Comparison of ENCODE assay signal across 24 cellular contexts in the genomic region with DNA sequence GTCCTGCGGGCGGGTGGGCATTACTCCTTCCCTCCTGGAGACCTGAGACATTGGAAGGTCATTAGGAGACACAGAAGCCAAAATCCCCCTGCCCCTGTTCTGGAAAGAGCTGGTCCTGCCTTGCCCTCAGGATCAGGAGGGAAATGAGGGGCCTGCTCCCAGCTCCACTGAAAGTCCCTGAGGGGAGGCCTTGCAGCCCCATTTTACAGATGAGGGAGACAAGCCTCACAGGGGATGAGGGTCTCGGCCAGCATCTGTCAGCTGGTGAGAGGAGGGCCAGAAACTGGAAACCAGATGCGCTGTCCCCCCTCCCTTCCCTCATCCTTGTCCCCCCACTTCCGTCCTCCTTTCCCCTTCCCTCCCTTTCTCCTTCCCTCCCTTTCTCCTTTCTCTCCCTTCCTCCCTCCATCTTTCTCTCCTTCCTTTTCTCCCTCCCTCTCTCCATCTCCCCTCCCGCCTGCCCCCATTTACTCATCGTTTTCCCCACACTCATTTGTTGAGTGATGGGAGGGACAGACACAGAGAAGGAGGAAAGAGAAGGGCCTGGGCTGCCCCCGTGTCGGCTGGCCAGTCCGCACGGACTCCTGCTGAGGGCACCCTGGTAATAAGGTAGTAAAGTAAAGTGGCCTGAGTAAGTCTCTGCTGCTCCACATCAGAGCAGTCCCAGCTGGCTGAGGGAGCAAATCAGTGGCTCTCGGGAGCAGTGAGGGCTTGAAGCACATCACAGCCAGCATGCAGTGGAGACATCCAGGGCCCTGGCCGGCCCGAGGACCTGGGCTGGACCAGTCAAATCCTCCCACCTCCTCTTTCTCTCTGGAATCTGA.
A peak's percentile ranks its signal among the peaks of the same experiment; 100 is the strongest.
DNase-seq lines count a peak whose midpoint lies in the region; ATAC-seq and TF ChIP-seq lines count a peak whose summit lies in the region.
"Had no signal": no experiment of that assay in that cellular context is flagged by ENCODE, and none has a peak within 500 bp of the region (broad histone marks: within the 10 kb centered on the region; RNA-seq: fewer than 3 reads in every experiment).

No MANE protein-coding gene starts in this region.

- H3K36me3 ChIP-seq in neuronal stem cell (replicated peaks in 1 of 2; ENCODE audit: control insufficient read depth in 2 of 2, insufficient read depth in 2 of 2, low read length in 2 of 2), result no peaks in the 10 kb centered on the region
- no peaks in the 10 kb centered on the region for H3K36me3 ChIP-seq in hepatocyte (replicated peaks; ENCODE audit: insufficient read depth, low read depth)
- H3K36me3 ChIP-seq: brain microvascular endothelial cell, heart right ventricle, thyroid gland had no signal

- no peak overlapping the region for H3K4me3 ChIP-seq in neuronal stem cell (ENCODE audit: low read length in 2 of 2)
- H3K4me3 ChIP-seq in hepatocyte, result no peak overlapping the region
- H3K4me3 ChIP-seq: heart right ventricle, thyroid gland had no signal

- H3K9ac ChIP-seq in neuronal stem cell (ENCODE audit: low read depth, low read length, poor library complexity), result no peak overlapping the region

- CTCF ChIA-PET in activated CD4-positive, alpha-beta memory T cell treated with anti-CD3 and anti-CD28 coated beads, Interleukin-2, amount 10 ng/mL, durations not matched to agents 7 days and 5 days (lab: Charles Lee), result no interaction called here
- CTCF ChIA-PET in activated CD4-positive, alpha-beta memory T cell treated with anti-CD3 and anti-CD28 coated beads for 36 hours (lab: Charles Lee), result no interaction called here
- CTCF ChIA-PET in WTC11 (lab: Charles Lee), result no interaction called here

- H3K9me2 ChIP-seq in hepatocyte (replicated peaks; ENCODE audit: insufficient read depth), result no peaks in the 10 kb centered on the region

- H2AK5ac ChIP-seq in neuronal stem cell (ENCODE audit: low read depth, low read length), result peak overlapping the region; percentile 86

- H3K79me1 ChIP-seq in neuronal stem cell (ENCODE audit: low read depth, low read length), result no peaks in the 10 kb centered on the region

- ATAC-seq in WTC11 (no peak), HG02973 (IDR thresholded peaks at IDR 0.05; ENCODE audit: unreplicated experiment) (no peak), GM19452 (IDR thresholded peaks at IDR 0.05; ENCODE audit: unreplicated experiment) (no peak)
- ATAC-seq: activated naive CD4-positive, alpha-beta T cell treated with anti-CD3 and anti-CD28 coated beads, Interleukin-2, amount 50 U/mL, for 72 hours; activated T-helper 17 cell treated with anti-CD3 and anti-CD28 coated beads, Interleukin-2, amount 50 U/mL, for 72 hours; heart right ventricle; HepG2 had no signal

- peak; percentile 9 for DNase-seq in activated CD4-positive, alpha-beta memory T cell treated with anti-CD3 and anti-CD28 coated beads, Interleukin-2, amount 10 ng/mL, durations not matched to agents 7 days and 5 days
- DNase-seq in activated CD4-positive, alpha-beta memory T cell treated with anti-CD3 and anti-CD28 coated beads for 36 hours, result no peak
- peak; percentile 5 for DNase-seq in GM03348 (ENCODE audit: low spot score)
- DNase-seq in WTC11 (ENCODE audit: low spot score), result peak; percentile 7
- no peak for DNase-seq in neuronal stem cell (ENCODE audit: low spot score)
- no peak for DNase-seq in hepatocyte (ENCODE audit: low spot score)
- DNase-seq: AML-193; amygdala; brain microvascular endothelial cell; CD4-positive, CD25-positive, alpha-beta regulatory T cell; heart right ventricle; Karpas-422; mammary epithelial cell; NCI-H1417 treated with DMSO at 0.1 percent for 48 hours; NCI-H2029 treated with DMSO at 0.1 percent for 48 hours; NCI-H226; stimulated activated CD4-positive, alpha-beta T cell treated with anti-CD3 and anti-CD28 coated beads, Interleukin-4, amount 100 ng/mL, for 24 hours; thyroid gland had no signal

- no peak overlapping the region for H2BK12ac ChIP-seq in neuronal stem cell (ENCODE audit: low read length)

- no peaks in the 10 kb centered on the region for H3K4me1 Mint-ChIP-seq in activated CD4-positive, alpha-beta memory T cell treated with anti-CD3 and anti-CD28 coated beads, Interleukin-2, amount 10 ng/mL, durations not matched to agents 7 days and 5 days
- H3K4me1 Mint-ChIP-seq in activated CD4-positive, alpha-beta memory T cell treated with anti-CD3 and anti-CD28 coated beads for 36 hours (ENCODE audit: low read depth), result no peaks in the 10 kb centered on the region
- peaks cover 15% of the 10 kb centered on the region for H3K4me1 Mint-ChIP-seq in WTC11
- H3K4me1 Mint-ChIP-seq: activated T-helper 17 cell treated with anti-CD3 and anti-CD28 coated beads, Interleukin-2, amount 50 U/mL, for 72 hours; CD4-positive, CD25-positive, alpha-beta regulatory T cell had no signal

- H3K9me3 ChIP-seq in neuronal stem cell (replicated peaks in 1 of 2; ENCODE audit: control insufficient read depth in 2 of 2, insufficient read depth in 1 of 2, low read depth in 1 of 2, low read length in 2 of 2) (no peaks in the 10 kb centered on the region), hepatocyte (ENCODE audit: low read depth) (no peaks in the 10 kb centered on the region)
- H3K9me3 ChIP-seq: heart right ventricle, thyroid gland had no signal

- no peaks in the 10 kb centered on the region for H3K27me3 Mint-ChIP-seq in activated CD4-positive, alpha-beta memory T cell treated with anti-CD3 and anti-CD28 coated beads, Interleukin-2, amount 10 ng/mL, durations not matched to agents 7 days and 5 days
- peaks cover 5% of the 10 kb centered on the region for H3K27me3 Mint-ChIP-seq in activated CD4-positive, alpha-beta memory T cell treated with anti-CD3 and anti-CD28 coated beads for 36 hours
- no peaks in the 10 kb centered on the region for H3K27me3 Mint-ChIP-seq in WTC11 (ENCODE audit: low read depth)
- H3K27me3 Mint-ChIP-seq: CD4-positive, CD25-positive, alpha-beta regulatory T cell had no signal

- TF ChIP-seq CTCF in WTC11 (IDR thresholded peaks at IDR 0.05), result no peak
- no peak for TF ChIP-seq CTCF in hepatocyte (IDR thresholded peaks at IDR 0.05; ENCODE audit: poor library complexity)

- H2BK15ac ChIP-seq in neuronal stem cell (ENCODE audit: low read length), result peak overlapping the region; percentile 94

- peaks cover 0 to 7% of the 10 kb centered on the region in 2 donors for H3K4me1 ChIP-seq in neuronal stem cell (ENCODE audit: control insufficient read depth in 2 of 2, insufficient read depth in 1 of 2, low read depth in 1 of 2, low read length in 2 of 2)
- peaks cover 35% of the 10 kb centered on the region for H3K4me1 ChIP-seq in hepatocyte (ENCODE audit: insufficient read depth)
- H3K4me1 ChIP-seq: thyroid gland had no signal

- no peak overlapping the region for H4K8ac ChIP-seq in neuronal stem cell (ENCODE audit: low read depth, low read length)

- intact Hi-C loops in activated CD4-positive, alpha-beta memory T cell treated with anti-CD3 and anti-CD28 coated beads for 36 hours (cut with micrococcal nuclease), result no loop called here

- 100% methylated on average over 2 of the region's 14 CpGs; no CpG with 5 or more reads in 1 of the 2 donors for WGBS in neuronal stem cell (ENCODE audit: extremely low coverage in 2 of 2, insufficient read length in 2 of 2, insufficient replicate concordance in 1 of 2), 2 donors
- 92% methylated on average over 11 of the region's 14 CpGs for WGBS in hepatocyte (ENCODE audit: low lambda C conversion rate, missing lambda C conversion rate)

- no peak overlapping the region for H4K91ac ChIP-seq in neuronal stem cell (ENCODE audit: low read depth, low read length, poor library complexity)

- peak overlapping the region; percentile 52 for H3K18ac ChIP-seq in neuronal stem cell (ENCODE audit: low read length)

- H2AFZ ChIP-seq in neuronal stem cell (ENCODE audit: low read length), result no peak overlapping the region
- H2AFZ ChIP-seq in hepatocyte, result no peak overlapping the region

- H3K27ac ChIP-seq in neuronal stem cell (replicated peaks; ENCODE audit: low read length) (no peak overlapping the region), hepatocyte (no peak overlapping the region)
- H3K27ac ChIP-seq: brain microvascular endothelial cell, heart right ventricle, thyroid gland had no signal

- no peaks in the 10 kb centered on the region for H3K9me3 Mint-ChIP-seq in activated CD4-positive, alpha-beta memory T cell treated with anti-CD3 and anti-CD28 coated beads, Interleukin-2, amount 10 ng/mL, durations not matched to agents 7 days and 5 days
- H3K9me3 Mint-ChIP-seq in activated CD4-positive, alpha-beta memory T cell treated with anti-CD3 and anti-CD28 coated beads for 36 hours, result no peaks in the 10 kb centered on the region
- no peaks in the 10 kb centered on the region for H3K9me3 Mint-ChIP-seq in WTC11
- H3K9me3 Mint-ChIP-seq: activated naive CD4-positive, alpha-beta T cell treated with anti-CD3 and anti-CD28 coated beads, Interleukin-2, amount 50 U/mL, for 72 hours; activated T-helper 17 cell treated with anti-CD3 and anti-CD28 coated beads, Interleukin-2, amount 50 U/mL, for 72 hours; CD4-positive, CD25-positive, alpha-beta regulatory T cell; neural crest cell had no signal

- H3K4ac ChIP-seq in neuronal stem cell (ENCODE audit: low read length), result no peak overlapping the region

- H3K4me2 ChIP-seq in neuronal stem cell (ENCODE audit: insufficient read depth, low read length, poor library complexity, severe bottlenecking), result no peak overlapping the region
- H3K4me2 ChIP-seq in hepatocyte, result no peak overlapping the region

- H3K27me3 ChIP-seq in neuronal stem cell (ENCODE audit: control insufficient read depth in 3 of 3, insufficient read depth in 3 of 3, low read depth in 1 of 3, low read length in 3 of 3) (no peaks in the 10 kb centered on the region), hepatocyte (no peaks in the 10 kb centered on the region)
- H3K27me3 ChIP-seq: brain microvascular endothelial cell, thyroid gland had no signal

- peak overlapping the region; percentile 69 for H2BK5ac ChIP-seq in neuronal stem cell (ENCODE audit: low read length)

- no peak overlapping the region for H2BK120ac ChIP-seq in neuronal stem cell (ENCODE audit: low read depth, low read length)

- H3K14ac ChIP-seq in neuronal stem cell (ENCODE audit: low read length), result no peak overlapping the region

- POLR2A ChIA-PET in activated CD4-positive, alpha-beta memory T cell treated with anti-CD3 and anti-CD28 coated beads, Interleukin-2, amount 10 ng/mL, durations not matched to agents 7 days and 5 days (lab: Charles Lee), result no interaction called here
- POLR2A ChIA-PET in activated CD4-positive, alpha-beta memory T cell treated with anti-CD3 and anti-CD28 coated beads for 36 hours (lab: Charles Lee), result no interaction called here
- POLR2A ChIA-PET in WTC11 (lab: Charles Lee), result no interaction called here

- H3K79me2 ChIP-seq in hepatocyte, result no peaks in the 10 kb centered on the region

- no peak overlapping the region for H3K23ac ChIP-seq in neuronal stem cell (ENCODE audit: low read depth, low read length, poor library complexity)

- no peaks in the 10 kb centered on the region for H3K36me3 Mint-ChIP-seq in activated CD4-positive, alpha-beta memory T cell treated with anti-CD3 and anti-CD28 coated beads, Interleukin-2, amount 10 ng/mL, durations not matched to agents 7 days and 5 days (ENCODE audit: low read depth)
- H3K36me3 Mint-ChIP-seq in activated CD4-positive, alpha-beta memory T cell treated with anti-CD3 and anti-CD28 coated beads for 36 hours, result no peaks in the 10 kb centered on the region
- H3K36me3 Mint-ChIP-seq in WTC11, result no peaks in the 10 kb centered on the region
- H3K36me3 Mint-ChIP-seq: activated naive CD4-positive, alpha-beta T cell treated with anti-CD3 and anti-CD28 coated beads, Interleukin-2, amount 50 U/mL, for 72 hours; CD4-positive, CD25-positive, alpha-beta regulatory T cell had no signal

- H4K20me1 ChIP-seq in hepatocyte (ENCODE audit: insufficient read depth, poor library complexity, severe bottlenecking), result no peaks in the 10 kb centered on the region

- no peak overlapping the region for H3K27ac Mint-ChIP-seq in activated CD4-positive, alpha-beta memory T cell treated with anti-CD3 and anti-CD28 coated beads, Interleukin-2, amount 10 ng/mL, durations not matched to agents 7 days and 5 days
- H3K27ac Mint-ChIP-seq in activated CD4-positive, alpha-beta memory T cell treated with anti-CD3 and anti-CD28 coated beads for 36 hours, result no peak overlapping the region
- no peak overlapping the region for H3K27ac Mint-ChIP-seq in WTC11
- H3K27ac Mint-ChIP-seq: activated naive CD4-positive, alpha-beta T cell treated with anti-CD3 and anti-CD28 coated beads, Interleukin-2, amount 50 U/mL, for 72 hours; activated T-helper 17 cell treated with anti-CD3 and anti-CD28 coated beads, Interleukin-2, amount 50 U/mL, for 72 hours; CD4-positive, CD25-positive, alpha-beta regulatory T cell had no signal

- H3K4me3 Mint-ChIP-seq in activated CD4-positive, alpha-beta memory T cell treated with anti-CD3 and anti-CD28 coated beads, Interleukin-2, amount 10 ng/mL, durations not matched to agents 7 days and 5 days, result no peak overlapping the region
- no peak overlapping the region for H3K4me3 Mint-ChIP-seq in activated CD4-positive, alpha-beta memory T cell treated with anti-CD3 and anti-CD28 coated beads for 36 hours
- no peak overlapping the region for H3K4me3 Mint-ChIP-seq in WTC11
- H3K4me3 Mint-ChIP-seq: activated T-helper 17 cell treated with anti-CD3 and anti-CD28 coated beads, Interleukin-2, amount 50 U/mL, for 72 hours; CD4-positive, CD25-positive, alpha-beta regulatory T cell; neural crest cell had no signal

Comparison
In these comparisons a context has a peak if more than half of its experiments do, and no peak if none do; other contexts are left out.
1. DNase-seq: peak in activated CD4-positive, alpha-beta memory T cell treated with anti-CD3 and anti-CD28 coated beads, Interleukin-2, amount 10 ng/mL, durations not matched to agents 7 days and 5 days (single experiment), GM03348 (single experiment) and WTC11 (single experiment); none in activated CD4-positive, alpha-beta memory T cell treated with anti-CD3 and anti-CD28 coated beads for 36 hours (single experiment), neuronal stem cell (single experiment) and hepatocyte (single experiment).